In the genomic region with DNA sequence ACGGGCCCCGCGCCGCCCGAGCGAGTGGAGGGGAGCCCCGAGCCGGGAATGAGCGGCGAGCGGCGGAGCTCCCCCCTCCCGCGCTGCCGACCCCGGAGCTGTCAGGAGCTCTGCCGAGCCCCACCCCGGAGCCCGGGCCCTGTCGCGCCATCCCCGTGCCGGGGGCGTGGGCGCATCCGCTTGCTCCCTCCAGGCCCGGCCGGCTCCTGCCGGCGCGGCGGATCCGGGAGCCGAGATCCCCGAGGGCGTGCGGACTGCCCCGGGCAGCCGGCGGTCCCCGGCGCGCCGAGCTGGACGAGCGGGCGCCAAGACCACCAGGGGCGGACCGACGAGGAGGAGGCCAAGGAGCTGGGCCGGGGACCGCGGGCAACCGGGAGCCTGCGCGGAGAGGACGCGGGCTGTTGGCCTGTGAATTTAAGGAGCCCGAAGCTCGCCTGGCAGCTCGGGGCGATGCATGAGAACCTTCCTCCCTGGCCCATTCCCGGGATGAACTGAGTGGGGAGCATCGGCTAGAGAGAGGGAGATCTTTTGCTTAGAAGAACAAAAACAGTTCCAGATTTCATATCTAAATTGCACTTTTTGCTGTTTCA, we compare ENCODE assay signal across 8 cellular contexts. TPM values are rescaled to one million over a fixed set of nuclear protein-coding genes. Genes with fewer than 3 reads are reported as not detected.
A peak's percentile ranks its signal among the peaks of the same experiment; 100 is the strongest.
DNase-seq lines count a peak whose midpoint lies in the region; ATAC-seq and TF ChIP-seq lines count a peak whose summit lies in the region.

No MANE protein-coding gene starts in this region.

- H3K36me3 ChIP-seq in left ventricle myocardium inferior (no peaks in the 10 kb centered on the region), gastrocnemius medialis (no peaks in the 10 kb centered on the region)

- TF ChIP-seq POLR2A in gastrocnemius medialis (IDR thresholded peaks at IDR 0.05), result no peak

- H3K4me1 ChIP-seq in left ventricle myocardium inferior (peaks cover 40% of the 10 kb centered on the region), gastrocnemius medialis (peaks cover 8 to 23% of the 10 kb centered on the region in 2 donors)

- H3K9me3 ChIP-seq in left ventricle myocardium inferior (replicated peaks) (no peaks in the 10 kb centered on the region), gastrocnemius medialis (no peaks in the 10 kb centered on the region)

- ATAC-seq in activated CD4-positive, CD25-positive, alpha-beta regulatory T cell treated with anti-CD3 and anti-CD28 coated beads, Interleukin-2, amount 50 U/mL, for 24 hours, result peak; percentile 4 to 23
- ATAC-seq in HG02870 (IDR thresholded peaks at IDR 0.05; ENCODE audit: unreplicated experiment) (peak; percentile 7), gastrocnemius medialis (no peak)

- H3K27ac ChIP-seq in left ventricle myocardium inferior (replicated peaks) (peak overlapping the region; percentile 50), gastrocnemius medialis (peak overlapping the region in 1 of 4 donors; percentile 22)

- H3K4me3 ChIP-seq in left ventricle myocardium inferior, result peak overlapping the region; percentile 70
- H3K4me3 ChIP-seq in gastrocnemius medialis, result peak overlapping the region; percentile 12 to 55 (median 40)

- intact Hi-C loops in left ventricle myocardium inferior (cut with micrococcal nuclease) (no loop called here), gastrocnemius medialis (cut with DNase I; ENCODE audit: low total_unique reads) (no loop called here)

- in situ Hi-C loops in gastrocnemius medialis (cut with MboI; ENCODE audit: low sequenced_read_pairs in 4 of 4), result no loop called here

- no peak for DNase-seq in activated CD4-positive, CD25-positive, alpha-beta regulatory T cell (lab: John Stamatoyannopoulos, UW)
- DNase-seq in activated CD8-positive, alpha-beta memory T cell treated with anti-CD3 and anti-CD28 coated beads, Interleukin-2, amount 50 U/mL, for 48 hours, result peak; percentile 64
- DNase-seq in left ventricle myocardium inferior (no peak), gastrocnemius medialis (no peak), cerebellum (ENCODE audit: low spot score) (no peak), NCI-H2029 treated with DMSO at 0.1 percent for 48 hours (lab: John Stamatoyannopoulos, UW) (no peak)

- H3K27me3 ChIP-seq in left ventricle myocardium inferior (ENCODE audit: low read depth) (peaks cover 99% of the 10 kb centered on the region), gastrocnemius medialis (peaks cover 47 to 68% (median 54%) of the 10 kb centered on the region in 3 donors)

- TF ChIP-seq CTCF in left ventricle myocardium inferior (IDR thresholded peaks at IDR 0.05; ENCODE audit: borderline replicate concordance) (no peak), gastrocnemius medialis (IDR thresholded peaks at IDR 0.05 in 4 of 5, conservative IDR thresholded peaks at IDR 0.05 in 1 of 5) (no peak)

RNA-seq across cellular contexts. Expression of a gene that starts 2.0 kb away (rescaled TPM):
- total RNA-seq in left ventricle myocardium inferior (3.7 TPM), gastrocnemius medialis (under 1 TPM in 1 of 4 donors, not detected in 3; 0.26 TPM), cerebellum (not detected)

Comparison
In these comparisons a context has a peak if more than half of its experiments do, and no peak if none do; other contexts are left out.
1. ATAC-seq: peak in activated CD4-positive, CD25-positive, alpha-beta regulatory T cell treated with anti-CD3 and anti-CD28 coated beads, Interleukin-2, amount 50 U/mL, for 24 hours (2 of 2) and HG02870 (single experiment); none in gastrocnemius medialis (0 of 2).